ENCODE assay signal across 27 cellular contexts in genomic region chr16:58753711-58754134, GRCh38. TPM values are rescaled to one million over a fixed set of nuclear protein-coding genes. Genes with fewer than 3 reads are reported as not detected.
DNase-seq lines count a peak whose midpoint lies in the region; ATAC-seq, FAIRE-seq and TF ChIP-seq lines count a peak whose summit lies in the region.
"Had no signal": no experiment of that assay in that cellular context is flagged by ENCODE, and none has a peak within 500 bp of the region (broad histone marks: within the 10 kb centered on the region; RNA-seq: fewer than 3 reads in every experiment).

No MANE protein-coding gene starts in this region.

- ATAC-seq in HepG2 (peak; percentile 46), upper lobe of right lung (peak; percentile 29)
- ATAC-seq: Panc1 had no signal

- TF ChIP-seq CTCF in HepG2 (CRISPR knock-in tag; IDR thresholded peaks at IDR 0.05): no peak
- no peak for TF ChIP-seq CTCF in upper lobe of right lung (IDR thresholded peaks at IDR 0.05)

- H3K27ac ChIP-seq in SJCRH30 (no peak overlapping the region), HepG2 (ENCODE audit: extremely low read length, insufficient read depth, low read length) (no peak overlapping the region), upper lobe of right lung (no peak overlapping the region)
- H3K27ac ChIP-seq: C4-2B, RWPE1 had no signal

- TF ChIP-seq POLR2A in HepG2 (IDR thresholded peaks at IDR 0.05; ENCODE audit: insufficient read depth in 1 of 2, low read depth in 2 of 2, low read length in 2 of 2): no peak

- no peaks in the 10 kb centered on the region for H4K20me1 ChIP-seq in HepG2 (ENCODE audit: insufficient read depth, low read length)

- H3K36me3 ChIP-seq in SJCRH30 (no peaks in the 10 kb centered on the region), HepG2 (replicated peaks in 1 of 2; ENCODE audit: control insufficient read depth in 1 of 2, insufficient read depth in 2 of 2, low read length in 2 of 2) (no peaks in the 10 kb centered on the region), upper lobe of right lung (no peaks in the 10 kb centered on the region)

- H3K9ac ChIP-seq in HepG2 (ENCODE audit: insufficient read depth, low read depth, low read length): no peak overlapping the region
- H3K9ac ChIP-seq: SK-N-SH had no signal

- no peak overlapping the region for H3K4me2 ChIP-seq in HepG2 (ENCODE audit: low read depth, low read length)
- H3K4me2 ChIP-seq: SK-N-SH had no signal

- CTCF ChIA-PET in HepG2 (lab: Yijun Ruan, JAX; ENCODE audit: low intra/inter-chr PET ratio, low total read pairs): no interaction called here

- intact Hi-C loops in HepG2 (cut with micrococcal nuclease; ENCODE audit: unreplicated experiment): no loop called here
- intact Hi-C loops in upper lobe of right lung (cut with DNase I): no loop called here

- POLR2A ChIA-PET in HepG2 (lab: Yijun Ruan, JAX): no interaction called here

- H3K9me3 ChIP-seq in SJCRH30 (replicated peaks): no peaks in the 10 kb centered on the region
- no peaks in the 10 kb centered on the region for H3K9me3 ChIP-seq in HepG2 (ENCODE audit: low read length)
- H3K9me3 ChIP-seq in upper lobe of right lung: no peaks in the 10 kb centered on the region
- H3K9me3 ChIP-seq: SK-N-SH had no signal

- WGBS in HepG2 (ENCODE audit: low lambda C conversion rate): 10% methylated on average over 2 of the region's 9 CpGs

- no peak for TF ChIP-seq EP300 in HepG2 (IDR thresholded peaks at IDR 0.05; ENCODE audit: low read depth in 2 of 2, low read length in 2 of 2)
- TF ChIP-seq EP300 in HepG2 (CRISPR knock-in tag; IDR thresholded peaks at IDR 0.05; ENCODE audit: borderline replicate concordance): no peak

- no peak for FAIRE-seq in HepG2 (lab: Jason Lieb, UNC)
- FAIRE-seq in HTR-8/SVneo (lab: Jason Lieb, UNC): no peak
- FAIRE-seq: GM12891 had no signal

- H2AFZ ChIP-seq in HepG2 (ENCODE audit: low read length): no peak overlapping the region

- TF ChIP-seq RAD21 in HepG2 (CRISPR knock-in tag; IDR thresholded peaks at IDR 0.05): no peak

- H3K27me3 ChIP-seq in SJCRH30 (peaks cover 3% of the 10 kb centered on the region; the same call in 1 of the 2 replicates), HepG2 (ENCODE audit: control insufficient read depth in 1 of 2, insufficient read depth in 2 of 2, low read length in 2 of 2) (peaks cover 6 to 16% of the 10 kb centered on the region in 2 experiments; a peak in 3 of 5 replicates), upper lobe of right lung (peaks cover 5% of the 10 kb centered on the region)

- H3K4me1 ChIP-seq in SJCRH30: no peaks in the 10 kb centered on the region
- H3K4me1 ChIP-seq in HepG2 (ENCODE audit: insufficient read depth, low read length): peaks cover 6% of the 10 kb centered on the region
- H3K4me1 ChIP-seq in upper lobe of right lung: no peaks in the 10 kb centered on the region

- BruUV-seq in HepG2 (replicated peaks; lab: Mats Ljungman, UMichigan): no TSS peak

- no peaks in the 10 kb centered on the region for H3K79me2 ChIP-seq in HepG2 (ENCODE audit: insufficient read depth, low read length)

- peak; percentile 85 for DNase-seq in NCI-H146 (lab: John Stamatoyannopoulos, UW)
- DNase-seq in SJCRH30: peak; percentile 29 to 47
- no peak for DNase-seq in HepG2 (ENCODE audit: low spot score)
- no peak for DNase-seq in upper lobe of right lung
- no peak for DNase-seq in HTR-8/SVneo (ENCODE audit: insufficient read length, low spot score)
- DNase-seq in SIG-M5 (lab: John Stamatoyannopoulos, UW): no peak
- no peak for DNase-seq in activated gamma-delta T cell (lab: John Stamatoyannopoulos, UW)
- DNase-seq: Calu3; CD8-positive, alpha-beta memory T cell; DMS79 treated with DMSO at 0.1 percent for 48 hours; GF-D8; GOT3; HCEC 1CT; IMR-90; KG1; MM.1S; NCI-H187; NCI-H2171 treated with DMSO at 0.1 percent for 48 hours; NCI-H345; NCI-H510A treated with DMSO at 0.1 percent for 48 hours; NCI-H748 treated with DMSO at 0.1 percent for 48 hours; SHP77 treated with DMSO at 0.1 percent for 48 hours; SK-N-SH had no signal

- in situ Hi-C loops in HepG2 (cut with HindIII; ENCODE audit: extremely low pct_ligation_motif_present, low pct_unique_long_range_greater_than_20kb): loop anchor here (10.0 kb wide), 1 partner anchor 419 kb away; no protein-coding TSS in a partner anchor

- H3K4me3 ChIP-seq in SJCRH30: no peak overlapping the region
- H3K4me3 ChIP-seq in HepG2 (replicated peaks in 1 of 3; ENCODE audit: insufficient read depth in 1 of 3, low read depth in 2 of 3, low read length in 3 of 3): no peak overlapping the region
- H3K4me3 ChIP-seq in upper lobe of right lung: no peak overlapping the region

TF ChIP-seq in HepG2, 621 proteins besides CTCF, POLR2A, EP300 and RAD21 (continues in another document):
- no peak for TF ChIP-seq ZNF18 (CRISPR knock-in tag; IDR thresholded peaks at IDR 0.05; ENCODE audit: insufficient replicate concordance)
- no peak for TF ChIP-seq CCAR2 (optimal IDR thresholded peaks at IDR 0.05; ENCODE audit: low read depth, low read length)
- no peak for TF ChIP-seq ZNF138 (CRISPR knock-in tag; IDR thresholded peaks at IDR 0.05; ENCODE audit: low read depth)
- TF ChIP-seq ZBTB49 (CRISPR knock-in tag; IDR thresholded peaks at IDR 0.05; ENCODE audit: borderline replicate concordance): no peak
- no peak for TF ChIP-seq ATF6 (CRISPR knock-in tag; conservative IDR thresholded peaks at IDR 0.05)

RNA-seq across cellular contexts. Expression of gene GOT2, which starts 19.6 kb away (rescaled TPM):
- 163 and 173 TPM in 2 replicates for total RNA-seq in SJCRH30 (2014; rRNA removed; shearing (Covaris generic))
- total RNA-seq in HepG2 (2016; rRNA removed; fragmentation: Illumina TruSeq; extraction: Trizol): 121 and 160 TPM in 2 replicates
- total RNA-seq in HepG2 (2016; cell fraction: cytosol; rRNA removed; fragmentation: Illumina TruSeq; extraction: Trizol; ENCODE audit: low read depth): 26.4 and 30.5 TPM in 2 replicates
- total RNA-seq in HepG2 (2016; cell fraction: insoluble cytoplasmic fraction; rRNA removed; fragmentation: Illumina TruSeq; extraction: Trizol): 124 and 142 TPM in 2 replicates
- total RNA-seq in HepG2 (2016; cell fraction: membrane; rRNA removed; fragmentation: Illumina TruSeq; extraction: Trizol): 67.7 and 68.3 TPM in 2 replicates
- total RNA-seq in HepG2 (2016; cell fraction: nucleus; rRNA removed; fragmentation: Illumina TruSeq; extraction: Trizol): 69.5 and 80.4 TPM in 2 replicates
- 28.9 and 32.6 TPM in 2 replicates for polyA plus RNA-seq in HepG2 (2011; rRNA removed)
- polyA plus RNA-seq in HepG2 (2011; cell fraction: cytosol; rRNA removed): 31.0 and 41.3 TPM in 2 replicates
- 33.5 and 44.0 TPM in 2 replicates for polyA plus RNA-seq in HepG2 (2011; cell fraction: nucleus; rRNA removed)
- polyA plus RNA-seq in HepG2 (2012): 91.3 and 110 TPM in 2 replicates
- 27.9 and 30.5 TPM in 2 replicates for polyA plus RNA-seq in HepG2 (2016; cell fraction: cytosol; fragmentation: Illumina TruSeq; extraction: Trizol; ENCODE audit: low read depth)
- 167 and 192 TPM in 2 replicates for polyA plus RNA-seq in HepG2 (2016; cell fraction: insoluble cytoplasmic fraction; fragmentation: Illumina TruSeq; extraction: Trizol; ENCODE audit: low read depth)
- 54.8 and 61.1 TPM in 2 replicates for polyA plus RNA-seq in HepG2 (2016; cell fraction: membrane; fragmentation: Illumina TruSeq; extraction: Trizol; ENCODE audit: low read depth)
- 103 and 108 TPM in 2 replicates for polyA plus RNA-seq in HepG2 (2016; cell fraction: nucleus; fragmentation: Illumina TruSeq; extraction: Trizol; ENCODE audit: insufficient read depth, low read depth)
- polyA minus RNA-seq in HepG2 (2011; rRNA and poly(A)+ RNA removed; ENCODE audit: low replicate concordance): 39.6 and 63.7 TPM in 2 replicates
- polyA minus RNA-seq in HepG2 (2011; cell fraction: cytosol; rRNA and poly(A)+ RNA removed): 84.3 and 87.1 TPM in 2 replicates
- polyA minus RNA-seq in HepG2 (2011; cell fraction: nucleus; rRNA and poly(A)+ RNA removed): 30.4 and 44.4 TPM in 2 replicates
- 51.6 TPM for total RNA-seq in upper lobe of right lung

Comparison
In these comparisons a context has a peak if more than half of its experiments do, and no peak if none do; other contexts are left out.
1. DNase-seq: peak in NCI-H146 (single experiment) and SJCRH30 (2 of 2); none in HepG2 (single experiment), upper lobe of right lung (single experiment), HTR-8/SVneo (single experiment), SIG-M5 (single experiment) and activated gamma-delta T cell (single experiment).